8 cellular contexts compared by ENCODE assay signal in the genomic region with DNA sequence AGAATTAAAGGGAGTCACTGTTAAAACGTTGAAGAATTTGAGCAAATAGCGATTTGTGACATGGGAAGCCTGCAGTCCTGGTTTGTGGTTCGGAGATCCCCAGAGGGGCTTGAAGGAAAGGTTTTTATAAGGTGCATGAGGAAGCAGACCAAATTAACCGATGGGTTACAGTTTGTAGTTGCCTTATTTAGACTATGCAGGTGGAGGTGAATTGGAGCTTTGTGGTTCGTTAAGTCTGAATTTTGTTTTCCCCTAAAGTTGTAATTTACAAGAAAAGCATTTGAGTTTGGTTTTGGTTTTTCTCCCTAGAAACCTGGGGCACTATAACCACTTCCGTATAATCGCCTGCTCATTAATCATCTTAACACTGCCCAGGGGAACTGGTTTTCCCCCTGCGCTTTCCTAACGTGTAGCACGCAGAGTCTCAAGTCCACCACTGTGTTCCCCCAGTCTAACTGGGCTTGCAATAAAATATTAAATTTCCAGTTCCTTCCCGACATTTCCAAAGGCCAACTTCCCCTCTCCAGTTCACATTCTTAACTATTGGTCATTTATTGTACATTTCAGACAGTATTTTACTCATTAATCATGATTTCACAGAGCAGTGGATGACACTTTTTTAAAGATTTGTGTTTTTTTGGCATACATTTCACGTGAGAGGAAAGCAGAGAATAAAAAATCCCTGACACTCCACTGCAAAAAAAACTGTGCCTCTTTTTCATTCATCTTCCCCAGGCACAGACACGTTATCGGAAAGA. TPM values are rescaled to one million over a fixed set of nuclear protein-coding genes. Genes with fewer than 3 reads are reported as not detected.
DNase-seq lines count a peak whose midpoint lies in the region; ATAC-seq and TF ChIP-seq lines count a peak whose summit lies in the region.

No MANE protein-coding gene starts in this region.

- POLR2A ChIA-PET in HCT116 (lab: Charles Lee): interaction anchor here (1.7 kb wide), 1 partner anchor 162 kb away, joined by 15 read pairs; a partner anchor contains a TSS
- POLR2A ChIA-PET in activated CD8-positive, alpha-beta T cell treated with anti-CD3 and anti-CD28 coated beads for 36 hours (lab: Charles Lee): interaction anchor here (0.8 to 1.9 kb wide), 18 partner anchors 7 to 425 kb away, joined by 3 to 10 read pairs (median 4); a partner anchor contains a TSS

- peaks cover 0 to 23% of the 10 kb centered on the region in 2 experiments; a peak in 3 of 4 replicates for H3K36me3 ChIP-seq in HCT116 (ENCODE audit: control insufficient read depth in 1 of 2, insufficient read depth in 2 of 2, low read length in 2 of 2)
- no peaks in the 10 kb centered on the region for H3K36me3 ChIP-seq in parathyroid adenoma (ENCODE audit: control insufficient read depth, insufficient read depth, low read length)

- no TSS peak for BruUV-seq in HCT116 (replicated peaks; lab: Mats Ljungman, UMichigan)

- RAD21 ChIA-PET in HCT116 (lab: Charles Lee; ENCODE audit: low non-redundant PET in 1 of 2, low total read pairs in 2 of 2, uncharacterized antibody in 2 of 2, unreplicated experiment in 2 of 2): no interaction called here

- H3K27ac Mint-ChIP-seq in activated CD8-positive, alpha-beta T cell treated with anti-CD3 and anti-CD28 coated beads for 36 hours: peak overlapping the region; percentile 96

- intact Hi-C loops in HCT116 (cut with micrococcal nuclease): loop anchor here (10.0 kb wide), 1 partner anchor 370 kb away; a partner anchor contains a TSS
- intact Hi-C loops in activated CD8-positive, alpha-beta T cell treated with anti-CD3 and anti-CD28 coated beads for 36 hours (cut with micrococcal nuclease): loop anchor here (5.0 to 10.0 kb wide), 2 partner anchors 172 to 690 kb away; a partner anchor contains a TSS

- H2AFZ ChIP-seq in HCT116 (ENCODE audit: low read depth, low read length, poor library complexity, severe bottlenecking): no peak overlapping the region
- peak overlapping the region; percentile 85 for H2AFZ ChIP-seq in parathyroid adenoma

- H3K9me2 ChIP-seq in HCT116 (ENCODE audit: insufficient read depth): no peaks in the 10 kb centered on the region

- H3K4me3 ChIP-seq in HCT116 (replicated peaks in 1 of 2; ENCODE audit: low read depth in 1 of 2, low read length in 2 of 2): peak overlapping the region; percentile 95 to 98
- H3K4me3 ChIP-seq in foreskin fibroblast (ENCODE audit: low read depth in 1 of 2, low read length in 2 of 2): peak overlapping the region; percentile 93 to 94
- peak overlapping the region; percentile 79 for H3K4me3 ChIP-seq in parathyroid adenoma (ENCODE audit: low read depth, low read length)

- no peaks in the 10 kb centered on the region for H4K20me1 ChIP-seq in HCT116 (ENCODE audit: insufficient read depth)

- H3K4me1 Mint-ChIP-seq in activated CD8-positive, alpha-beta T cell treated with anti-CD3 and anti-CD28 coated beads for 36 hours (ENCODE audit: low read depth): peaks cover 73% of the 10 kb centered on the region

- no peak for TF ChIP-seq RAD21 in HCT116 (IDR thresholded peaks at IDR 0.05; ENCODE audit: low read depth)

- H3K27me3 ChIP-seq in HCT116 (ENCODE audit: insufficient read depth, low read length) (no peaks in the 10 kb centered on the region), parathyroid adenoma (ENCODE audit: control insufficient read depth, insufficient read depth, low read length) (no peaks in the 10 kb centered on the region)

- DNase-seq in activated gamma-delta T cell treated with Interleukin-2 at 50 U/mL for 16 hours (peak; percentile 24), activated gamma-delta T cell (lab: John Stamatoyannopoulos, UW) (no peak), HCT116 (ENCODE audit: low read depth, low spot score) (no peak), NCI-H1105 (lab: John Stamatoyannopoulos, UW) (peak; percentile 2), foreskin fibroblast (peak in 1 of 2 donors; percentile 60), nucleus accumbens (lab: John Stamatoyannopoulos, UW) (no peak)
- DNase-seq in activated CD8-positive, alpha-beta T cell treated with anti-CD3 and anti-CD28 coated beads for 36 hours: peak; percentile 73

- CTCF ChIA-PET in HCT116 (lab: Charles Lee): no interaction called here
- CTCF ChIA-PET in activated CD8-positive, alpha-beta T cell treated with anti-CD3 and anti-CD28 coated beads for 36 hours (lab: Charles Lee): interaction anchor here (1.8 to 2.1 kb wide), 2 partner anchors 16 to 414 kb away, joined by 6 to 7 read pairs; a partner anchor contains a TSS

- H3K79me2 ChIP-seq in HCT116 (ENCODE audit: insufficient read depth, low read length) (peaks cover 59% of the 10 kb centered on the region), parathyroid adenoma (peaks cover 13% of the 10 kb centered on the region)

- H3K9me3 Mint-ChIP-seq in activated CD8-positive, alpha-beta T cell treated with anti-CD3 and anti-CD28 coated beads for 36 hours: peaks cover 2% of the 10 kb centered on the region

- H3K4me1 ChIP-seq in HCT116 (ENCODE audit: control insufficient read depth in 1 of 2, insufficient read depth in 2 of 2, low read length in 2 of 2): peaks cover 7 to 37% of the 10 kb centered on the region in 2 experiments; a peak in 3 of 4 replicates
- peaks cover 8% of the 10 kb centered on the region for H3K4me1 ChIP-seq in parathyroid adenoma

- H3K9ac ChIP-seq in HCT116 (ENCODE audit: low read length) (peak overlapping the region; percentile 98), parathyroid adenoma (peak overlapping the region; percentile 75)

- no peak for TF ChIP-seq POLR2A in HCT116 (IDR thresholded peaks at IDR 0.05; ENCODE audit: borderline replicate concordance, extremely low read depth, insufficient read depth, insufficient read length)

- H3K27me3 Mint-ChIP-seq in activated CD8-positive, alpha-beta T cell treated with anti-CD3 and anti-CD28 coated beads for 36 hours: no peaks in the 10 kb centered on the region

- ATAC-seq in HCT116: peak; percentile 31; the same call in 1 of the 2 replicates
- peak; percentile 21 for ATAC-seq in activated CD8-positive, alpha-beta T cell treated with anti-CD3 and anti-CD28 coated beads for 36 hours

- peaks cover 0 to 4% of the 10 kb centered on the region in 2 experiments; a peak in 1 of 4 replicates for H3K9me3 ChIP-seq in HCT116 (ENCODE audit: control insufficient read depth in 1 of 2, insufficient read depth in 1 of 2, low read depth in 1 of 2, low read length in 2 of 2)
- H3K9me3 ChIP-seq in parathyroid adenoma (ENCODE audit: control insufficient read depth, low read length): no peaks in the 10 kb centered on the region

- H3K36me3 Mint-ChIP-seq in activated CD8-positive, alpha-beta T cell treated with anti-CD3 and anti-CD28 coated beads for 36 hours (ENCODE audit: low read depth): peaks cover 55% of the 10 kb centered on the region

- TF ChIP-seq CTCF in HCT116 (IDR thresholded peaks at IDR 0.05 in 2 of 3, conservative IDR thresholded peaks at IDR 0.05 in 1 of 3; ENCODE audit: borderline replicate concordance in 1 of 3, insufficient read depth in 1 of 3, low read depth in 2 of 3, low read length in 2 of 3): no peak
- TF ChIP-seq CTCF in activated CD8-positive, alpha-beta T cell treated with anti-CD3 and anti-CD28 coated beads for 36 hours (IDR thresholded peaks at IDR 0.05): no peak
- no peak for TF ChIP-seq CTCF in foreskin fibroblast (IDR thresholded peaks at IDR 0.05; ENCODE audit: low read depth, low read length)
- TF ChIP-seq CTCF in parathyroid adenoma (IDR thresholded peaks at IDR 0.05): no peak

- peak overlapping the region; percentile 97 for H3K4me3 Mint-ChIP-seq in activated CD8-positive, alpha-beta T cell treated with anti-CD3 and anti-CD28 coated beads for 36 hours

- peak overlapping the region; percentile 83 for H3K27ac ChIP-seq in HCT116 (ENCODE audit: low read depth, low read length)
- peak overlapping the region; percentile 67 for H3K27ac ChIP-seq in parathyroid adenoma

- peak overlapping the region; percentile 82 for H3K4me2 ChIP-seq in HCT116 (ENCODE audit: low read length)
- peak overlapping the region; percentile 69 for H3K4me2 ChIP-seq in parathyroid adenoma (ENCODE audit: low read length)

TF ChIP-seq in HCT116, 20 proteins besides CTCF, POLR2A, EP300 and RAD21:
- TF ChIP-seq ELF1 (IDR thresholded peaks at IDR 0.05; ENCODE audit: borderline replicate concordance, low read depth): 0 out of 2 replicates have a peak, but pooled peaks have one; percentile 14
- no peak for TF ChIP-seq CBX3 (IDR thresholded peaks at IDR 0.05; ENCODE audit: low read depth)

RNA-seq across cellular contexts. Expression of a gene that starts 0.9 kb away (rescaled TPM):
- 15.9 TPM for total RNA-seq in HCT116 (2021; ENCODE audit: unreplicated experiment)
- polyA plus RNA-seq in HCT116 (2012): 2.5 and 3.7 TPM in 2 replicates
- 10 to 100 TPM; 67.7 to 70.2 TPM for total RNA-seq in activated CD8-positive, alpha-beta T cell treated with anti-CD3 and anti-CD28 coated beads for 36 hours

Comparison
In these comparisons a context has a peak if more than half of its experiments do, and no peak if none do; other contexts are left out.
1. DNase-seq: peak in activated gamma-delta T cell treated with Interleukin-2 at 50 U/mL for 16 hours (single experiment), NCI-H1105 (single experiment) and activated CD8-positive, alpha-beta T cell treated with anti-CD3 and anti-CD28 coated beads for 36 hours (single experiment); none in activated gamma-delta T cell (single experiment), HCT116 (single experiment) and nucleus accumbens (0 of 56).
2. Peak in every context shown above with its lines, with median percentiles within 50 percentile points of each other: H3K4me3 ChIP-seq.